In genomic region chr5:131163315-131164119, GRCh38 we compare ENCODE assay signal across 1 cellular context.
TF ChIP-seq lines count a peak whose summit lies in the region.

No MANE protein-coding gene starts in this region.

TF ChIP-seq in HepG2, 621 proteins besides CTCF, POLR2A, EP300 and RAD21 (continued from another document):
- TF ChIP-seq ZNF607 (CRISPR knock-in tag; IDR thresholded peaks at IDR 0.05; ENCODE audit: borderline replicate concordance) (no peak), MAFK (conservative IDR thresholded peaks at IDR 0.05 in 1 of 2, IDR thresholded peaks at IDR 0.05 in 1 of 2; ENCODE audit: low read length in 2 of 2) (peak in 1 of 2 experiments; percentile 16; a peak in 2 of 4 replicates), GABPA (IDR thresholded peaks at IDR 0.05; ENCODE audit: low read depth, low read length) (no peak), GABPA (CRISPR knock-in tag; IDR thresholded peaks at IDR 0.05; ENCODE audit: low read depth) (peak; percentile 75), HNRNPH1 (optimal IDR thresholded peaks at IDR 0.05; ENCODE audit: low read depth, low read length) (no peak), ZBTB39 (CRISPR knock-in tag; IDR thresholded peaks at IDR 0.05) (no peak), MIXL1 (CRISPR knock-in tag; IDR thresholded peaks at IDR 0.05) (peak; percentile 70; the same call in 1 of the 2 replicates), ZNF326 (CRISPR knock-in tag; IDR thresholded peaks at IDR 0.05; ENCODE audit: borderline replicate concordance) (no peak), ISL2 (CRISPR knock-in tag; IDR thresholded peaks at IDR 0.05) (0 out of 2 replicates have a peak, but pooled peaks have one; percentile 40), GATAD2A (CRISPR knock-in tag; IDR thresholded peaks at IDR 0.05) (peak; percentile 88), KLF16 (CRISPR knock-in tag; IDR thresholded peaks at IDR 0.05) (peak in 1 of 2 experiments; percentile 72; a peak in 2 of 4 replicates), SIN3A (IDR thresholded peaks at IDR 0.05; ENCODE audit: borderline replicate concordance, low read depth, low read length) (peak; percentile 40; the same call in 1 of the 2 replicates), ZNF670 (CRISPR knock-in tag; IDR thresholded peaks at IDR 0.05; ENCODE audit: borderline replicate concordance) (0 out of 2 replicates have a peak, but pooled peaks have one; percentile 41), NCOA2 (CRISPR knock-in tag; IDR thresholded peaks at IDR 0.05) (peak; percentile 36; the same call in 1 of the 2 replicates), ZNF501 (CRISPR knock-in tag; IDR thresholded peaks at IDR 0.05) (no peak), FOSL2 (CRISPR knock-in tag; IDR thresholded peaks at IDR 0.05) (no peak), ELF3 (CRISPR knock-in tag; IDR thresholded peaks at IDR 0.05) (peak; percentile 86), FOXP4 (CRISPR knock-in tag; IDR thresholded peaks at IDR 0.05) (0 out of 2 replicates have a peak, but pooled peaks have one; percentile 21), PATZ1 (CRISPR knock-in tag; IDR thresholded peaks at IDR 0.05) (peak; percentile 82), ERF (CRISPR knock-in tag; IDR thresholded peaks at IDR 0.05) (peak; percentile 27; the same call in 1 of the 2 replicates), RXRB (CRISPR knock-in tag; IDR thresholded peaks at IDR 0.05; ENCODE audit: borderline replicate concordance) (peak; percentile 54; the same call in 1 of the 2 replicates), POLR2AphosphoS5 (IDR thresholded peaks at IDR 0.05; ENCODE audit: low read depth, low read length) (no peak), ZNF556 (CRISPR knock-in tag; IDR thresholded peaks at IDR 0.05; ENCODE audit: borderline replicate concordance) (no peak)
